ENCODE assay signal across 8 cellular contexts in genomic region chr6:111589366-111589765, GRCh38. TPM values are rescaled to one million over a fixed set of nuclear protein-coding genes. Genes with fewer than 3 reads are reported as not detected.
DNase-seq lines count a peak whose midpoint lies in the region; TF ChIP-seq lines count a peak whose summit lies in the region.

No MANE protein-coding gene starts in this region.

- TF ChIP-seq CTCF in retinal pigment epithelial cell (conservative IDR thresholded peaks at IDR 0.05; ENCODE audit: low read depth, low read length) (no peak), dorsolateral prefrontal cortex (IDR thresholded peaks at IDR 0.05 in 54 of 56, conservative IDR thresholded peaks at IDR 0.05 in 2 of 56; ENCODE audit: low read depth in 1 of 56, partially characterized antibody in 56 of 56) (no peak)

- H3K27me3 ChIP-seq in dorsolateral prefrontal cortex: no peaks in the 10 kb centered on the region

- no peak overlapping the region for H3K4me3 ChIP-seq in retinal pigment epithelial cell (ENCODE audit: low read length)
- H3K4me3 ChIP-seq in dorsolateral prefrontal cortex: no peak overlapping the region

- peak; percentile 95 for DNase-seq in EL
- DNase-seq in RKO (ENCODE audit: low spot score): peak; percentile 53
- DNase-seq in fibroblast of gingiva (ENCODE audit: low read depth): peak; percentile 95
- peak; percentile 96 for DNase-seq in retinal pigment epithelial cell (ENCODE audit: low read depth)
- DNase-seq in amygdala (lab: John Stamatoyannopoulos, UW): no peak
- DNase-seq in anterior cingulate cortex (lab: John Stamatoyannopoulos, UW): no peak
- no peak for DNase-seq in Ammon's horn (ENCODE audit: low spot score)
- no peak for DNase-seq in dorsolateral prefrontal cortex

- peak overlapping the region in 17 of 59 donors; percentile 3 to 76 (median 40) for H3K27ac ChIP-seq in dorsolateral prefrontal cortex

- intact Hi-C loops in dorsolateral prefrontal cortex (cut with DNase I): no loop called here

RNA-seq across cellular contexts. Expression of gene TRAF3IP2, which starts 16.3 kb away (rescaled TPM):
- total RNA-seq in dorsolateral prefrontal cortex: 10 to 100 TPM in 109 of 120 experiments, 1 to 10 TPM in 11; 7.7 to 42.4 (median 16.0) TPM

Comparison
In these comparisons a context has a peak if more than half of its experiments do, and no peak if none do; other contexts are left out.
1. DNase-seq: peak in EL (single experiment), RKO (single experiment), fibroblast of gingiva (single experiment) and retinal pigment epithelial cell (single experiment); none in amygdala (0 of 56), anterior cingulate cortex (0 of 58), Ammon's horn (single experiment) and dorsolateral prefrontal cortex (0 of 10).